ENCODE assay signal across 11 cellular contexts in genomic region chr6:5507056-5507722, GRCh38.
DNase-seq lines count a peak whose midpoint lies in the region; ATAC-seq lines count a peak whose summit lies in the region.
"Had no signal": no experiment of that assay in that cellular context is flagged by ENCODE, and none has a peak within 500 bp of the region (broad histone marks: within the 10 kb centered on the region; RNA-seq: fewer than 3 reads in every experiment).

No MANE protein-coding gene starts in this region.

- no peak overlapping the region for H3K4me3 Mint-ChIP-seq in activated CD4-positive, alpha-beta T cell treated with anti-CD3 and anti-CD28 coated beads for 36 hours
- peak overlapping the region; percentile 73 for H3K4me3 Mint-ChIP-seq in stimulated activated memory B cell treated with anti-CD40 and anti-IgM and Interleukin-4, amounts not matched to agents 10 μg/mL and 1 μg/mL and 100 μg/mL, for 72 hours

- no peak overlapping the region for H3K9ac ChIP-seq in neuronal stem cell (ENCODE audit: low read depth, low read length, poor library complexity)

- no peak overlapping the region for H3K14ac ChIP-seq in neuronal stem cell (ENCODE audit: low read length)

- H3K23ac ChIP-seq in neuronal stem cell (ENCODE audit: low read depth, low read length, poor library complexity): no peak overlapping the region

- H3K4me3 ChIP-seq in neuronal stem cell (ENCODE audit: low read length in 2 of 2): no peak overlapping the region
- H3K4me3 ChIP-seq: Peyer's patch had no signal

- no peak overlapping the region for H3K18ac ChIP-seq in neuronal stem cell (ENCODE audit: low read length)

- ATAC-seq in activated CD4-positive, alpha-beta T cell treated with anti-CD3 and anti-CD28 coated beads for 36 hours: peak; percentile 69
- peak; percentile 78 for ATAC-seq in HG02623 (IDR thresholded peaks at IDR 0.05; ENCODE audit: unreplicated experiment)
- peak; percentile 93 for ATAC-seq in stimulated activated memory B cell treated with anti-CD40 and anti-IgM and Interleukin-4, amounts not matched to agents 10 μg/mL and 1 μg/mL and 100 μg/mL, for 72 hours

- H2BK5ac ChIP-seq in neuronal stem cell (ENCODE audit: low read length): no peak overlapping the region

- no peak overlapping the region for H2AK5ac ChIP-seq in neuronal stem cell (ENCODE audit: low read depth, low read length)

- no peaks in the 10 kb centered on the region for H3K36me3 Mint-ChIP-seq in activated CD4-positive, alpha-beta T cell treated with anti-CD3 and anti-CD28 coated beads for 36 hours (ENCODE audit: low read depth)
- peaks cover 22% of the 10 kb centered on the region for H3K36me3 Mint-ChIP-seq in stimulated activated memory B cell treated with anti-CD40 and anti-IgM and Interleukin-4, amounts not matched to agents 10 μg/mL and 1 μg/mL and 100 μg/mL, for 72 hours

- no peaks in the 10 kb centered on the region for H3K36me3 ChIP-seq in KOPT-K1 (ENCODE audit: insufficient read depth, low read length)
- no peaks in the 10 kb centered on the region for H3K36me3 ChIP-seq in neuronal stem cell (replicated peaks in 1 of 2; ENCODE audit: control insufficient read depth in 2 of 2, insufficient read depth in 2 of 2, low read length in 2 of 2)
- H3K36me3 ChIP-seq: Peyer's patch had no signal

- no peak overlapping the region for H2BK120ac ChIP-seq in neuronal stem cell (ENCODE audit: low read depth, low read length)

- H4K91ac ChIP-seq in neuronal stem cell (ENCODE audit: low read depth, low read length, poor library complexity): no peak overlapping the region

- H3K27ac Mint-ChIP-seq in activated CD4-positive, alpha-beta T cell treated with anti-CD3 and anti-CD28 coated beads for 36 hours: peak overlapping the region; percentile 35
- H3K27ac Mint-ChIP-seq in stimulated activated memory B cell treated with anti-CD40 and anti-IgM and Interleukin-4, amounts not matched to agents 10 μg/mL and 1 μg/mL and 100 μg/mL, for 72 hours: peak overlapping the region; percentile 98

- H3K27me3 Mint-ChIP-seq in activated CD4-positive, alpha-beta T cell treated with anti-CD3 and anti-CD28 coated beads for 36 hours: no peaks in the 10 kb centered on the region
- no peaks in the 10 kb centered on the region for H3K27me3 Mint-ChIP-seq in stimulated activated memory B cell treated with anti-CD40 and anti-IgM and Interleukin-4, amounts not matched to agents 10 μg/mL and 1 μg/mL and 100 μg/mL, for 72 hours

- intact Hi-C loops in activated CD4-positive, alpha-beta T cell treated with anti-CD3 and anti-CD28 coated beads for 36 hours (cut with DNase I, micrococcal nuclease): no loop called here

- H3K27ac ChIP-seq in KOPT-K1 (ENCODE audit: low read depth, low read length, poor library complexity, severe bottlenecking) (peak overlapping the region; percentile 89), neuronal stem cell (replicated peaks; ENCODE audit: low read length) (no peak overlapping the region)
- H3K27ac ChIP-seq: HL-60 had no signal

- peaks cover 22% of the 10 kb centered on the region for H3K4me1 Mint-ChIP-seq in activated CD4-positive, alpha-beta T cell treated with anti-CD3 and anti-CD28 coated beads for 36 hours
- peaks cover 36% of the 10 kb centered on the region for H3K4me1 Mint-ChIP-seq in stimulated activated memory B cell treated with anti-CD40 and anti-IgM and Interleukin-4, amounts not matched to agents 10 μg/mL and 1 μg/mL and 100 μg/mL, for 72 hours

- POLR2A ChIA-PET in activated CD4-positive, alpha-beta T cell treated with anti-CD3 and anti-CD28 coated beads for 36 hours (lab: Charles Lee): no interaction called here

- no peak overlapping the region for H2AFZ ChIP-seq in neuronal stem cell (ENCODE audit: low read length)

- no CpG with 5 or more reads among the region's 5 CpGs for WGBS in neuronal stem cell (ENCODE audit: extremely low coverage in 2 of 2, insufficient read length in 2 of 2, insufficient replicate concordance in 1 of 2), 2 donors

- H3K4ac ChIP-seq in neuronal stem cell (ENCODE audit: low read length): no peak overlapping the region

- no peaks in the 10 kb centered on the region for H3K9me3 ChIP-seq in KOPT-K1 (ENCODE audit: insufficient read depth, low read length, poor library complexity, severe bottlenecking)
- H3K9me3 ChIP-seq in neuronal stem cell (replicated peaks in 1 of 2; ENCODE audit: control insufficient read depth in 2 of 2, insufficient read depth in 1 of 2, low read depth in 1 of 2, low read length in 2 of 2): no peaks in the 10 kb centered on the region
- H3K9me3 ChIP-seq: Peyer's patch had no signal

- no peak overlapping the region for H2BK12ac ChIP-seq in neuronal stem cell (ENCODE audit: low read length)

- no peak overlapping the region for H2BK15ac ChIP-seq in neuronal stem cell (ENCODE audit: low read length)

- H3K4me1 ChIP-seq in neuronal stem cell (ENCODE audit: control insufficient read depth in 2 of 2, insufficient read depth in 1 of 2, low read depth in 1 of 2, low read length in 2 of 2): peaks cover 12% of the 10 kb centered on the region in 2 donors
- H3K4me1 ChIP-seq: Peyer's patch had no signal

- DNase-seq in activated CD4-positive, alpha-beta T cell treated with anti-CD3 and anti-CD28 coated beads for 36 hours: no peak
- DNase-seq in activated CD4-positive, alpha-beta T cell treated with anti-CD3 and anti-CD28 coated beads for 4 hours: no peak
- no peak for DNase-seq in neuronal stem cell (ENCODE audit: low spot score)
- no peak for DNase-seq in activated CD4-positive, alpha-beta T cell treated with anti-CD3 and anti-CD28 coated beads, Interleukin-2, amount 50 U/mL, for 1 hour
- DNase-seq in activated effector memory CD4-positive, alpha-beta T cell treated with anti-CD3 and anti-CD28 coated beads, Interleukin-2, amount 50 U/mL, for 16 hours: no peak
- DNase-seq: head of caudate nucleus had no signal

- H3K9me3 Mint-ChIP-seq in activated CD4-positive, alpha-beta T cell treated with anti-CD3 and anti-CD28 coated beads for 36 hours (ENCODE audit: low read depth): no peaks in the 10 kb centered on the region
- no peaks in the 10 kb centered on the region for H3K9me3 Mint-ChIP-seq in stimulated activated memory B cell treated with anti-CD40 and anti-IgM and Interleukin-4, amounts not matched to agents 10 μg/mL and 1 μg/mL and 100 μg/mL, for 72 hours

- H3K4me2 ChIP-seq in neuronal stem cell (ENCODE audit: insufficient read depth, low read length, poor library complexity, severe bottlenecking): no peak overlapping the region

- no peaks in the 10 kb centered on the region for H3K79me1 ChIP-seq in neuronal stem cell (ENCODE audit: low read depth, low read length)

- no peaks in the 10 kb centered on the region for H3K27me3 ChIP-seq in neuronal stem cell (ENCODE audit: control insufficient read depth in 3 of 3, insufficient read depth in 3 of 3, low read depth in 1 of 3, low read length in 3 of 3)
- H3K27me3 ChIP-seq: Peyer's patch had no signal

- CTCF ChIA-PET in activated CD4-positive, alpha-beta T cell treated with anti-CD3 and anti-CD28 coated beads for 36 hours (lab: Charles Lee): interaction anchor here (0.8 to 1.2 kb wide), 3 partner anchors 36 to 828 kb away, joined by 3 to 4 read pairs (median 3); no protein-coding TSS in a partner anchor

- no peak overlapping the region for H4K8ac ChIP-seq in neuronal stem cell (ENCODE audit: low read depth, low read length)
